Comparison of ENCODE assay signal across 16 cellular contexts in the genomic region with DNA sequence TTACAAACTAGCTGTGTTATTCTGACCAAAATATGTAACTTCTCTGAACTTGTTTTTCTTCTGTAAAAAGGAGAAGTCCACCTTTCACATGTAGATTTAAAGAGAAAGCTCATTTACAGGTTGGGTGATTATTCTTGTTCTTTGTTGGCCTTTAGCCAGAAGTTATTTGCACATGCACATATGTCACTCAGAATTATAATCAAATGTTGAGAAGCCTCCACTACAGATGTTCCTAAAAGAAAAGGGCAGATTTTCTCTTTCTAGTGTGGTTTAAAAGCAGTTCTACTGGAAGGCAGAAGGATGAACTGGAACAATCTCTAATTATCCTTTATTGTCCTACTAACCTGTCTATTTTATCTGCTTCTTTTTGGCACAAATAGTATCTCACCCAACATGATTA.
"Had no signal": no experiment of that assay in that cellular context is flagged by ENCODE, and none has a peak within 500 bp of the region (broad histone marks: within the 10 kb centered on the region; RNA-seq: fewer than 3 reads in every experiment).

No MANE protein-coding gene starts in this region.

- H3K27ac Mint-ChIP-seq: activated CD4-positive, alpha-beta T cell treated with anti-CD3 and anti-CD28 coated beads, Interleukin-2, amount 10 ng/mL, durations not matched to agents 7 days and 5 days; nephron; stimulated activated naive CD8-positive, alpha-beta T cell treated with anti-CD3 and anti-CD28 coated beads, Interleukin-15, Interleukin-2, amounts not matched to agents 100 ng/mL and 50 ng/mL, for 24 hours; T-helper 2 cell treated with Interferon-gamma antibody and Interleukin-4, amounts not matched to agents 5 μg/mL and 100 μg/mL, for 36 hours; type B pancreatic cell had no signal

- H3K9me3 ChIP-seq: heart left ventricle, lower lobe of right lung, prostate gland, right lobe of liver had no signal

- H3K27me3 ChIP-seq: heart left ventricle, right lobe of liver had no signal

- H3K36me3 Mint-ChIP-seq: type B pancreatic cell had no signal

- ATAC-seq: heart left ventricle, left colon, lower lobe of right lung, right lobe of liver had no signal

- H3K9me3 Mint-ChIP-seq: nephron, type B pancreatic cell had no signal

- H3K4me1 ChIP-seq: heart left ventricle, lower lobe of right lung, prostate gland, right lobe of liver had no signal

- FAIRE-seq: bronchial epithelial cell had no signal

- H3K36me3 ChIP-seq: heart left ventricle, lower lobe of right lung, prostate gland, right lobe of liver had no signal

- H3K27ac ChIP-seq: epithelial cell of prostate, heart left ventricle, lower lobe of right lung, prostate gland, right lobe of liver had no signal

- H3K4me3 ChIP-seq: heart left ventricle, lower lobe of right lung, prostate gland, right lobe of liver had no signal

- DNase-seq: activated CD4-positive, alpha-beta T cell treated with anti-CD3 and anti-CD28 coated beads, Interleukin-2, amount 10 ng/mL, durations not matched to agents 7 days and 5 days; activated CD8-positive, alpha-beta memory T cell treated with anti-CD3 and anti-CD28 coated beads for 24 hours; activated naive CD4-positive, alpha-beta T cell treated with Interleukin-2 at 50 U/mL for 16 hours; foreskin melanocyte; heart left ventricle; left colon; lower lobe of right lung; occipital lobe; right lobe of liver had no signal

- H3K27me3 Mint-ChIP-seq: activated CD4-positive, alpha-beta T cell treated with anti-CD3 and anti-CD28 coated beads, Interleukin-2, amount 10 ng/mL, durations not matched to agents 7 days and 5 days; stimulated activated naive CD8-positive, alpha-beta T cell treated with anti-CD3 and anti-CD28 coated beads, Interleukin-15, Interleukin-2, amounts not matched to agents 100 ng/mL and 50 ng/mL, for 24 hours; type B pancreatic cell had no signal

- H3K4me3 Mint-ChIP-seq: activated CD4-positive, alpha-beta T cell treated with anti-CD3 and anti-CD28 coated beads, Interleukin-2, amount 10 ng/mL, durations not matched to agents 7 days and 5 days; nephron; stimulated activated naive CD8-positive, alpha-beta T cell treated with anti-CD3 and anti-CD28 coated beads, Interleukin-15, Interleukin-2, amounts not matched to agents 100 ng/mL and 50 ng/mL, for 24 hours; T-helper 2 cell treated with Interferon-gamma antibody and Interleukin-4, amounts not matched to agents 5 μg/mL and 100 μg/mL, for 36 hours; type B pancreatic cell had no signal

- H3K4me1 Mint-ChIP-seq: activated CD4-positive, alpha-beta T cell treated with anti-CD3 and anti-CD28 coated beads, Interleukin-2, amount 10 ng/mL, durations not matched to agents 7 days and 5 days; nephron had no signal
